25 cellular contexts compared by ENCODE assay signal in genomic region chr2:219545610-219546352, GRCh38. TPM values are rescaled to one million over a fixed set of nuclear protein-coding genes. Genes with fewer than 3 reads are reported as not detected.
DNase-seq lines count a peak whose midpoint lies in the region; ATAC-seq, FAIRE-seq and TF ChIP-seq lines count a peak whose summit lies in the region.
"Had no signal": no experiment of that assay in that cellular context is flagged by ENCODE, and none has a peak within 500 bp of the region (broad histone marks: within the 10 kb centered on the region; RNA-seq: fewer than 3 reads in every experiment).

No MANE protein-coding gene starts in this region.

- no peak overlapping the region for H3K9ac ChIP-seq in K562 (ENCODE audit: insufficient read depth in 1 of 2, low read depth in 2 of 2, low read length in 2 of 2)
- H3K9ac ChIP-seq: BLaER1 treated with 17β-estradiol and CSF1 and Interleukin-3, amounts not matched to agents 10 nM and 100 nM had no signal

- CTCF ChIA-PET in Caco-2 (lab: Charles Lee) = no interaction called here
- CTCF ChIA-PET in K562 (lab: Yijun Ruan, JAX; ENCODE audit: low intra/inter-chr PET ratio) = no interaction called here

- intact Hi-C loops in Caco-2 (cut with micrococcal nuclease; ENCODE audit: unreplicated experiment) (no loop called here), K562 (cut with micrococcal nuclease) (loop anchor here (2.0 kb wide), 1 partner anchor 25 kb away; the partner anchor contains the start of gene OBSL1)

- TF ChIP-seq EP300 in K562 (IDR thresholded peaks at IDR 0.05; ENCODE audit: low read length) = no peak

- no peak overlapping the region for H3K27ac Mint-ChIP-seq in Caco-2 (ENCODE audit: unreplicated experiment)
- no peak overlapping the region for H3K27ac Mint-ChIP-seq in natural killer cell treated with Interleukin-12 subunit alpha and Interleukin-12 subunit beta and Interleukin-15 and Interleukin-18, amount 100 ng/mL, for 72 hours
- H3K27ac Mint-ChIP-seq: HFFc6 had no signal

- BruUV-seq in Caco-2 (replicated peaks; lab: Mats Ljungman, UMichigan) (no TSS peak), K562 (replicated peaks; lab: Mats Ljungman, UMichigan) (no TSS peak)

- peaks cover 7% of the 10 kb centered on the region for H3K4me1 Mint-ChIP-seq in Caco-2 (ENCODE audit: low read depth, unreplicated experiment)
- H3K4me1 Mint-ChIP-seq in natural killer cell treated with Interleukin-12 subunit alpha and Interleukin-12 subunit beta and Interleukin-15 and Interleukin-18, amount 100 ng/mL, for 72 hours (ENCODE audit: low read depth in 2 of 2) = peaks cover 27 to 31% of the 10 kb centered on the region in 2 donors

- peaks cover 7% of the 10 kb centered on the region; the same call in 1 of the 2 replicates for H4K20me1 ChIP-seq in K562 (replicated peaks; ENCODE audit: control insufficient read depth, insufficient read depth, low read length)

- POLR2A ChIA-PET in Caco-2 (lab: Charles Lee) = no interaction called here
- POLR2A ChIA-PET in K562 (lab: Yijun Ruan, JAX) = no interaction called here

- H3K4me3 Mint-ChIP-seq in Caco-2 (ENCODE audit: unreplicated experiment) = peak overlapping the region; percentile 3
- peak overlapping the region; percentile 11 for H3K4me3 Mint-ChIP-seq in natural killer cell treated with Interleukin-12 subunit alpha and Interleukin-12 subunit beta and Interleukin-15 and Interleukin-18, amount 100 ng/mL, for 72 hours

- H3K27me3 ChIP-seq in Caco-2 (replicated peaks; ENCODE audit: control insufficient read depth, insufficient read depth, low read length) (no peaks in the 10 kb centered on the region), K562 (ENCODE audit: control insufficient read depth in 2 of 2, insufficient read depth in 2 of 2, low read length in 2 of 2) (no peaks in the 10 kb centered on the region), small intestine (ENCODE audit: control insufficient read depth in 2 of 2, insufficient read depth in 2 of 2, low read length in 2 of 2) (no peaks in the 10 kb centered on the region)
- H3K27me3 ChIP-seq: SJSA1 had no signal

- H2AFZ ChIP-seq in K562 (ENCODE audit: low read depth, low read length) = no peak overlapping the region

- H3K27ac ChIP-seq in K562 (ENCODE audit: extremely low read depth, low read depth, low read length) = no peak overlapping the region
- peak overlapping the region in 1 of 2 donors; percentile 88 for H3K27ac ChIP-seq in small intestine (ENCODE audit: low read depth in 1 of 2, low read length in 1 of 2)
- H3K27ac ChIP-seq: BLaER1 treated with 17β-estradiol and CSF1 and Interleukin-3, amounts not matched to agents 10 nM and 100 nM; SJSA1 had no signal

- in situ Hi-C loops in K562 (cut with MboI) = loop anchor here (10.0 kb wide), 1 partner anchor 149 kb away; no protein-coding TSS in a partner anchor

- WGBS in K562 (ENCODE audit: insufficient coverage, low coverage, missing lambda C conversion rate) = 29% methylated on average over 4 of the region's 5 CpGs
- WGBS in small intestine, 3 donors = 17 to 55% (median 32%) methylated on average over 5 of the region's 5 CpGs

- DNase-seq in Caco-2 (no peak), K562 (ENCODE audit: extremely low read depth in 1 of 4, low spot score in 3 of 4) (no peak), small intestine (peak; percentile 92), cerebellar nuclear complex (lab: John Stamatoyannopoulos, UW) (no peak), NCI-H2081 treated with DMSO at 0.1 percent for 48 hours (lab: John Stamatoyannopoulos, UW) (no peak)
- DNase-seq in natural killer cell treated with Interleukin-12 subunit alpha and Interleukin-12 subunit beta and Interleukin-15 and Interleukin-18, amount 100 ng/mL, for 72 hours (ENCODE audit: low spot score) = no peak
- DNase-seq: DMS79, HFFc6, IMR-90, Karpas-422, NCI-H1048, NCI-H1436, NCI-H1930, NCI-H2171, NCI-H69 had no signal

- no peak for TF ChIP-seq POLR2A in K562 (conservative IDR thresholded peaks at IDR 0.05)

- FAIRE-seq in K562 (lab: Jason Lieb, UNC) (no peak), small intestine (lab: Jason Lieb, UNC) (no peak)
- FAIRE-seq: GM12892, GM18507 had no signal

- H3K36me3 ChIP-seq in Caco-2 (ENCODE audit: control insufficient read depth, insufficient read depth, low read length) (peaks cover 5% of the 10 kb centered on the region; the same call in 1 of the 2 replicates), K562 (ENCODE audit: control insufficient read depth, insufficient read depth, low read length) (peaks cover 7% of the 10 kb centered on the region; the same call in 2 of the 3 replicates), small intestine (ENCODE audit: control insufficient read depth in 2 of 2, insufficient read depth in 2 of 2, low read length in 2 of 2) (peaks cover 0 to 3% of the 10 kb centered on the region in 2 donors)

- peaks cover 21% of the 10 kb centered on the region for H3K36me3 Mint-ChIP-seq in Caco-2 (ENCODE audit: insufficient read depth, unreplicated experiment)
- no peaks in the 10 kb centered on the region for H3K36me3 Mint-ChIP-seq in natural killer cell treated with Interleukin-12 subunit alpha and Interleukin-12 subunit beta and Interleukin-15 and Interleukin-18, amount 100 ng/mL, for 72 hours

- H3K4me1 ChIP-seq in Caco-2 (peaks cover 19% of the 10 kb centered on the region), K562 (replicated peaks in 1 of 2; ENCODE audit: control insufficient read depth in 2 of 2, insufficient read depth in 2 of 2, low read length in 2 of 2) (peaks cover 0 to 39% of the 10 kb centered on the region in 2 experiments; a peak in 3 of 5 replicates), small intestine (ENCODE audit: control insufficient read depth in 2 of 2, insufficient read depth in 1 of 2, low read depth in 1 of 2, low read length in 1 of 2) (peaks cover 4 to 5% of the 10 kb centered on the region in 2 donors)

- ATAC-seq in K562 (no peak), GM21529 (IDR thresholded peaks at IDR 0.05; ENCODE audit: unreplicated experiment) (no peak)
- no peak for ATAC-seq in natural killer cell treated with Interleukin-12 subunit alpha and Interleukin-12 subunit beta and Interleukin-15 and Interleukin-18, amount 100 ng/mL, for 72 hours
- ATAC-seq: Panc1 had no signal

- H3K4me2 ChIP-seq in K562 (ENCODE audit: insufficient read depth, low read length) = no peak overlapping the region
- H3K4me2 ChIP-seq: BLaER1 treated with 17β-estradiol and CSF1 and Interleukin-3, amounts not matched to agents 10 nM and 100 nM had no signal

- TF ChIP-seq CTCF in Caco-2 (IDR thresholded peaks at IDR 0.05; ENCODE audit: insufficient read depth in 1 of 2, low read depth in 1 of 2, low read length in 1 of 2, severe bottlenecking in 1 of 2, unreplicated experiment in 1 of 2) = no peak
- no peak for TF ChIP-seq CTCF in K562 (IDR thresholded peaks at IDR 0.05 in 2 of 3, conservative IDR thresholded peaks at IDR 0.05 in 1 of 3; ENCODE audit: insufficient read depth in 2 of 3, low read depth in 1 of 3, low read length in 3 of 3)

- no peaks in the 10 kb centered on the region for H3K27me3 Mint-ChIP-seq in Caco-2 (ENCODE audit: insufficient read depth, unreplicated experiment)
- peaks cover 17 to 18% of the 10 kb centered on the region in 2 donors for H3K27me3 Mint-ChIP-seq in natural killer cell treated with Interleukin-12 subunit alpha and Interleukin-12 subunit beta and Interleukin-15 and Interleukin-18, amount 100 ng/mL, for 72 hours

- no peak for TF ChIP-seq RAD21 in K562 (CRISPR knock-in tag; conservative IDR thresholded peaks at IDR 0.05 in 1 of 2, IDR thresholded peaks at IDR 0.05 in 1 of 2)

- H3K79me2 ChIP-seq in K562 (ENCODE audit: control insufficient read depth, insufficient read depth, low read length) = peaks cover 17% of the 10 kb centered on the region

- H3K4me3 ChIP-seq in Caco-2 (ENCODE audit: low read depth, low read length) (no peak overlapping the region), K562 (no peak overlapping the region), small intestine (ENCODE audit: low read depth in 1 of 2, low read length in 2 of 2) (peak overlapping the region in 1 of 2 donors; percentile 27)
- H3K4me3 ChIP-seq: BLaER1 treated with 17β-estradiol and CSF1 and Interleukin-3, amounts not matched to agents 10 nM and 100 nM; SJSA1 had no signal

- no peaks in the 10 kb centered on the region for H3K9me1 ChIP-seq in K562 (ENCODE audit: control insufficient read depth, insufficient read depth, low read length)

- H3K9me3 ChIP-seq in Caco-2 (no peaks in the 10 kb centered on the region), K562 (replicated peaks; ENCODE audit: control insufficient read depth, insufficient read depth, low read depth, low read length) (no peaks in the 10 kb centered on the region), small intestine (ENCODE audit: control insufficient read depth, low read depth) (no peaks in the 10 kb centered on the region)
- H3K9me3 ChIP-seq: BLaER1 treated with 17β-estradiol and CSF1 and Interleukin-3, amounts not matched to agents 10 nM and 100 nM; SJSA1 had no signal

- no peaks in the 10 kb centered on the region for H3K9me3 Mint-ChIP-seq in Caco-2 (ENCODE audit: unreplicated experiment)
- no peaks in the 10 kb centered on the region for H3K9me3 Mint-ChIP-seq in natural killer cell treated with Interleukin-12 subunit alpha and Interleukin-12 subunit beta and Interleukin-15 and Interleukin-18, amount 100 ng/mL, for 72 hours
- H3K9me3 Mint-ChIP-seq: HFFc6 had no signal

RNA-seq across cellular contexts. Expression of gene TMEM198, which starts 2.0 kb away (rescaled TPM):
- total RNA-seq in Caco-2 (2022) (8.5 and 9.1 TPM in 2 replicates), K562 (2014; rRNA removed) (1.1 and 2.5 TPM in 2 replicates), K562 (2014; rRNA removed; fragmentation: Illumina TruSeq; extraction: Trizol) (0.38 and 0.47 TPM in 2 replicates), K562 (2015; rRNA removed; fragmentation: Illumina TruSeq; extraction: Trizol) (0.98 and 1.1 TPM in 2 replicates), K562 (2021) (2.4 and 3.8 TPM in 2 replicates)
- 1.3 and 5.0 TPM in 2 replicates for total RNA-seq in K562 (2011; cell fraction: chromatin; rRNA removed; ENCODE audit: low replicate concordance)
- total RNA-seq in K562 (2011; cell fraction: nucleolus; rRNA removed) = 4.3 and 6.5 TPM in 2 replicates
- 3.1 and 3.4 TPM in 2 replicates for total RNA-seq in K562 (2011; cell fraction: nucleoplasm; rRNA removed)
- polyA plus RNA-seq in K562 (2011; rRNA removed) (1.1 and 2.2 TPM in 2 replicates), K562 (2014; fragmentation: Illumina TruSeq; extraction: Trizol) (1.0 and 1.3 TPM in 2 replicates), K562 (2014; fragmentation: Nextera tagmentation; extraction: Ambion mirVana) (under 1 TPM; 0.03 TPM), K562 (2014; rRNA removed) (2.5 and 2.7 TPM in 2 replicates), small intestine (10 to 100 TPM in 1 of 3 donors, 1 to 10 TPM in 2; 1.8 to 23.5 (median 9.6) TPM)
- 2.6 and 3.9 TPM in 2 replicates for polyA plus RNA-seq in K562 (2011; cell fraction: cytosol; rRNA removed)
- polyA plus RNA-seq in K562 (2011; cell fraction: nucleus; rRNA removed) = 19.4 and 26.1 TPM in 2 replicates
- polyA plus RNA-seq in K562 (2012) = 2.1 and 3.5 TPM in 2 replicates
- polyA minus RNA-seq in K562 (2011; rRNA and poly(A)+ RNA removed) = 0.36 and 0.81 TPM in 2 replicates
- 0.95 and 1.0 TPM in 2 replicates for polyA minus RNA-seq in K562 (2011; cell fraction: cytosol; rRNA and poly(A)+ RNA removed)
- polyA minus RNA-seq in K562 (2011; cell fraction: nucleus; rRNA and poly(A)+ RNA removed) = 1.5 and 1.7 TPM in 2 replicates
- total RNA-seq in natural killer cell treated with Interleukin-12 subunit alpha and Interleukin-12 subunit beta and Interleukin-15 and Interleukin-18, amount 100 ng/mL, for 72 hours = 1 to 10 TPM; 3.6 to 7.6 TPM

RNA-seq across cellular contexts. Expression of gene CHPF, which starts 2.2 kb away (rescaled TPM):
- total RNA-seq in Caco-2 (2022) (26.4 and 27.3 TPM in 2 replicates), K562 (2014; rRNA removed) (57.2 and 67.6 TPM in 2 replicates), K562 (2014; rRNA removed; fragmentation: Illumina TruSeq; extraction: Trizol) (1.5 and 2.0 TPM in 2 replicates), K562 (2015; rRNA removed; fragmentation: Illumina TruSeq; extraction: Trizol) (7.9 and 9.0 TPM in 2 replicates), K562 (2021) (40.1 and 41.1 TPM in 2 replicates)
- total RNA-seq in K562 (2011; cell fraction: chromatin; rRNA removed; ENCODE audit: low replicate concordance) = 9.1 and 46.2 TPM in 2 replicates
- total RNA-seq in K562 (2011; cell fraction: nucleolus; rRNA removed) = 74.1 and 96.4 TPM in 2 replicates
- 36.0 and 36.5 TPM in 2 replicates for total RNA-seq in K562 (2011; cell fraction: nucleoplasm; rRNA removed)
- polyA plus RNA-seq in K562 (2011; rRNA removed) (9.9 and 14.8 TPM in 2 replicates), K562 (2014; fragmentation: Illumina TruSeq; extraction: Trizol) (2.6 and 11.5 TPM in 2 replicates), K562 (2014; fragmentation: Nextera tagmentation; extraction: Ambion mirVana) (under 1 TPM; 0.15 to 0.35 TPM), K562 (2014; rRNA removed) (31.8 and 32.1 TPM in 2 replicates), small intestine (10 to 100 TPM in 2 of 3 donors, 1 to 10 TPM in 1; 8.7 to 51.9 (median 49.0) TPM)
- 22.8 and 80.8 TPM in 2 replicates for polyA plus RNA-seq in K562 (2011; cell fraction: cytosol; rRNA removed)
- polyA plus RNA-seq in K562 (2011; cell fraction: nucleus; rRNA removed) = 25.6 and 44.2 TPM in 2 replicates
- 22.4 and 47.7 TPM in 2 replicates for polyA plus RNA-seq in K562 (2012)
- 3.4 and 5.3 TPM in 2 replicates for polyA minus RNA-seq in K562 (2011; rRNA and poly(A)+ RNA removed)
- 25.0 and 30.2 TPM in 2 replicates for polyA minus RNA-seq in K562 (2011; cell fraction: cytosol; rRNA and poly(A)+ RNA removed)
- polyA minus RNA-seq in K562 (2011; cell fraction: nucleus; rRNA and poly(A)+ RNA removed) = 24.2 and 27.0 TPM in 2 replicates
- total RNA-seq in natural killer cell treated with Interleukin-12 subunit alpha and Interleukin-12 subunit beta and Interleukin-15 and Interleukin-18, amount 100 ng/mL, for 72 hours = 10 to 100 TPM; 52.4 to 57.5 TPM

RNA-seq across cellular contexts. Expression of gene OBSL1, which starts 25.6 kb away (rescaled TPM):
- total RNA-seq in Caco-2 (2022) (56.2 and 57.6 TPM in 2 replicates), K562 (2014; rRNA removed) (14.9 and 19.2 TPM in 2 replicates), K562 (2014; rRNA removed; fragmentation: Illumina TruSeq; extraction: Trizol) (2.5 and 3.0 TPM in 2 replicates), K562 (2015; rRNA removed; fragmentation: Illumina TruSeq; extraction: Trizol) (8.6 and 9.6 TPM in 2 replicates), K562 (2021) (24.5 and 26.6 TPM in 2 replicates)
- total RNA-seq in K562 (2011; cell fraction: chromatin; rRNA removed; ENCODE audit: low replicate concordance) = 21.4 and 68.9 TPM in 2 replicates
- 49.9 and 55.4 TPM in 2 replicates for total RNA-seq in K562 (2011; cell fraction: nucleolus; rRNA removed)
- total RNA-seq in K562 (2011; cell fraction: nucleoplasm; rRNA removed) = 22.7 and 27.9 TPM in 2 replicates
- polyA plus RNA-seq in K562 (2011; rRNA removed) (10.2 and 14.7 TPM in 2 replicates), K562 (2014; fragmentation: Illumina TruSeq; extraction: Trizol) (6.8 and 12.6 TPM in 2 replicates), K562 (2014; fragmentation: Nextera tagmentation; extraction: Ambion mirVana) (1 to 10 TPM; 1.2 to 1.9 TPM), K562 (2014; rRNA removed) (19.3 and 19.8 TPM in 2 replicates), small intestine (10 to 100 TPM in 2 of 3 donors, 1 to 10 TPM in 1; 4.5 to 16.3 (median 14.6) TPM)
- 9.2 and 21.4 TPM in 2 replicates for polyA plus RNA-seq in K562 (2011; cell fraction: cytosol; rRNA removed)
- polyA plus RNA-seq in K562 (2011; cell fraction: nucleus; rRNA removed) = 91.1 and 133 TPM in 2 replicates
- polyA plus RNA-seq in K562 (2012) = 27.0 and 40.4 TPM in 2 replicates
- polyA minus RNA-seq in K562 (2011; rRNA and poly(A)+ RNA removed) = 6.2 and 8.2 TPM in 2 replicates
- polyA minus RNA-seq in K562 (2011; cell fraction: cytosol; rRNA and poly(A)+ RNA removed) = 14.2 and 18.7 TPM in 2 replicates
- 17.0 and 18.6 TPM in 2 replicates for polyA minus RNA-seq in K562 (2011; cell fraction: nucleus; rRNA and poly(A)+ RNA removed)
- 1 to 10 TPM in 1 of 2 donors, not detected in 1; 2.9 TPM for total RNA-seq in natural killer cell treated with Interleukin-12 subunit alpha and Interleukin-12 subunit beta and Interleukin-15 and Interleukin-18, amount 100 ng/mL, for 72 hours

RNA-seq across cellular contexts. Expression of gene INHA, which starts 26.3 kb away (rescaled TPM):
- total RNA-seq in Caco-2 (2022) = 1.5 TPM in 2 replicates
- total RNA-seq in K562 (2011; cell fraction: chromatin; rRNA removed; ENCODE audit: low replicate concordance) = 0.56 and 0.93 TPM in 2 replicates
- total RNA-seq in K562 (2011; cell fraction: nucleolus; rRNA removed) = 0.79 and 1.0 TPM in 2 replicates
- 0.84 and 1.1 TPM in 2 replicates for total RNA-seq in K562 (2011; cell fraction: nucleoplasm; rRNA removed)
- total RNA-seq in K562 (2014; rRNA removed) = 1.1 and 1.3 TPM in 2 replicates
- total RNA-seq in K562 (2014; rRNA removed; fragmentation: Illumina TruSeq; extraction: Trizol) = 0.11 and 0.13 TPM in 2 replicates
- total RNA-seq in K562 (2015; rRNA removed; fragmentation: Illumina TruSeq; extraction: Trizol) = 0.40 and 0.41 TPM in 2 replicates
- 0.51 and 0.71 TPM in 2 replicates for total RNA-seq in K562 (2021)
- polyA plus RNA-seq in K562 (2011; rRNA removed) = 0.61 and 0.72 TPM in 2 replicates
- polyA plus RNA-seq in K562 (2011; cell fraction: cytosol; rRNA removed) = 1.0 and 3.8 TPM in 2 replicates
- 3.8 and 4.3 TPM in 2 replicates for polyA plus RNA-seq in K562 (2011; cell fraction: nucleus; rRNA removed)
- polyA plus RNA-seq in K562 (2012) = 0.68 and 1.8 TPM in 2 replicates
- polyA plus RNA-seq in K562 (2014; fragmentation: Illumina TruSeq; extraction: Trizol) = 0.36 and 0.61 TPM in 2 replicates
- polyA plus RNA-seq in K562 (2014; fragmentation: Nextera tagmentation; extraction: Ambion mirVana) = under 1 TPM; 0.07 TPM
- polyA plus RNA-seq in K562 (2014; rRNA removed) = 0.90 and 1.9 TPM in 2 replicates
- polyA minus RNA-seq in K562 (2011; rRNA and poly(A)+ RNA removed) = 0.14 and 0.15 TPM in 2 replicates
- polyA minus RNA-seq in K562 (2011; cell fraction: cytosol; rRNA and poly(A)+ RNA removed) = not detected in 2 replicates
- 0.33 and 0.40 TPM in 2 replicates for polyA minus RNA-seq in K562 (2011; cell fraction: nucleus; rRNA and poly(A)+ RNA removed)
- not detected for total RNA-seq in natural killer cell treated with Interleukin-12 subunit alpha and Interleukin-12 subunit beta and Interleukin-15 and Interleukin-18, amount 100 ng/mL, for 72 hours
- polyA plus RNA-seq in small intestine = under 1 TPM in 1 of 3 donors, not detected in 2; 0.18 TPM
- total RNA-seq: A673, HT1080, IMR-90 had no signal

RNA-seq across cellular contexts. Expression of gene ASIC4, which starts 31.5 kb away (rescaled TPM):
- total RNA-seq in Caco-2 (2022) (0.16 and 0.19 TPM in 2 replicates), K562 (2014; rRNA removed) (17.7 and 24.8 TPM in 2 replicates), K562 (2014; rRNA removed; fragmentation: Illumina TruSeq; extraction: Trizol) (2.3 and 3.8 TPM in 2 replicates), K562 (2015; rRNA removed; fragmentation: Illumina TruSeq; extraction: Trizol) (9.6 and 9.8 TPM in 2 replicates), K562 (2021) (13.5 and 14.7 TPM in 2 replicates)
- 14.4 and 30.7 TPM in 2 replicates for total RNA-seq in K562 (2011; cell fraction: chromatin; rRNA removed; ENCODE audit: low replicate concordance)
- 21.7 and 26.1 TPM in 2 replicates for total RNA-seq in K562 (2011; cell fraction: nucleolus; rRNA removed)
- total RNA-seq in K562 (2011; cell fraction: nucleoplasm; rRNA removed) = 15.1 and 18.3 TPM in 2 replicates
- polyA plus RNA-seq in K562 (2011; rRNA removed) (2.5 and 8.6 TPM in 2 replicates), K562 (2014; fragmentation: Illumina TruSeq; extraction: Trizol) (4.8 and 5.0 TPM in 2 replicates), K562 (2014; fragmentation: Nextera tagmentation; extraction: Ambion mirVana) (under 1 TPM; 0.07 to 0.08 TPM), K562 (2014; rRNA removed) (19.0 and 19.2 TPM in 2 replicates), small intestine (under 1 TPM in 1 of 3 donors, not detected in 2; 0.04 TPM)
- polyA plus RNA-seq in K562 (2011; cell fraction: cytosol; rRNA removed) = 4.7 and 5.7 TPM in 2 replicates
- polyA plus RNA-seq in K562 (2011; cell fraction: nucleus; rRNA removed) = 48.9 and 62.7 TPM in 2 replicates
- 15.2 and 19.8 TPM in 2 replicates for polyA plus RNA-seq in K562 (2012)
- 2.5 and 4.5 TPM in 2 replicates for polyA minus RNA-seq in K562 (2011; rRNA and poly(A)+ RNA removed)
- polyA minus RNA-seq in K562 (2011; cell fraction: cytosol; rRNA and poly(A)+ RNA removed) = 2.6 and 8.5 TPM in 2 replicates
- 13.9 and 26.5 TPM in 2 replicates for polyA minus RNA-seq in K562 (2011; cell fraction: nucleus; rRNA and poly(A)+ RNA removed)
- total RNA-seq in natural killer cell treated with Interleukin-12 subunit alpha and Interleukin-12 subunit beta and Interleukin-15 and Interleukin-18, amount 100 ng/mL, for 72 hours = under 1 TPM in 1 of 2 donors, not detected in 1; 0.12 TPM
- total RNA-seq: H4, HT1080, IMR-90, MCF 10A, SJSA1 had no signal
